24 cellular contexts compared by ENCODE assay signal in genomic region chr7:81112731-81113130, GRCh38.
"Had no signal": no experiment of that assay in that cellular context is flagged by ENCODE, and none has a peak within 500 bp of the region (broad histone marks: within the 10 kb centered on the region; RNA-seq: fewer than 3 reads in every experiment).

No MANE protein-coding gene starts in this region.

- H3K36me3 Mint-ChIP-seq: activated naive CD8-positive, alpha-beta T cell treated with anti-CD3 and anti-CD28 coated beads, Interleukin-2, amount 10 ng/mL, durations not matched to agents 7 days and 5 days; WTC11 had no signal

- H3K4me3 Mint-ChIP-seq: activated CD8-positive, alpha-beta T cell treated with anti-CD3 and anti-CD28 coated beads, Interleukin-2, amount 10 ng/mL, durations not matched to agents 7 days and 5 days; activated naive CD8-positive, alpha-beta T cell treated with anti-CD3 and anti-CD28 coated beads, Interleukin-2, amount 10 ng/mL, durations not matched to agents 7 days and 5 days; T-helper 17 cell; WTC11 had no signal

- H3K4me3 ChIP-seq: adrenal gland, breast epithelium, Peyer's patch had no signal

- H3K27me3 Mint-ChIP-seq: activated naive CD8-positive, alpha-beta T cell treated with anti-CD3 and anti-CD28 coated beads, Interleukin-2, amount 10 ng/mL, durations not matched to agents 7 days and 5 days; T-helper 17 cell had no signal

- H3K9me3 ChIP-seq: adrenal gland, breast epithelium, Peyer's patch had no signal

- H3K4me1 Mint-ChIP-seq: T-helper 17 cell had no signal

- H3K27ac Mint-ChIP-seq: activated CD8-positive, alpha-beta T cell treated with anti-CD3 and anti-CD28 coated beads, Interleukin-2, amount 10 ng/mL, durations not matched to agents 7 days and 5 days; activated naive CD8-positive, alpha-beta T cell treated with anti-CD3 and anti-CD28 coated beads, Interleukin-2, amount 10 ng/mL, durations not matched to agents 7 days and 5 days; T-helper 17 cell; WTC11 had no signal

- H3K9me3 Mint-ChIP-seq: activated naive CD8-positive, alpha-beta T cell treated with anti-CD3 and anti-CD28 coated beads, Interleukin-2, amount 10 ng/mL, durations not matched to agents 7 days and 5 days; WTC11 had no signal

- H3K27me3 ChIP-seq: adrenal gland, breast epithelium, Peyer's patch had no signal

- DNase-seq: activated CD4-positive, alpha-beta T cell treated with anti-CD3 and anti-CD28 coated beads for 48 hours; activated CD4-positive, alpha-beta T cell treated with anti-CD3 and anti-CD28 coated beads, Interleukin-2, amount 50 U/mL, for 4 hours; activated CD4-positive, CD25-positive, alpha-beta regulatory T cell treated with anti-CD3 and anti-CD28 coated beads, Interleukin-2, amount 50 U/mL, for 72 hours; activated CD8-positive, alpha-beta memory T cell treated with anti-CD3 and anti-CD28 coated beads, Interleukin-2, amount 50 U/mL, for 48 hours; activated CD8-positive, alpha-beta T cell treated with anti-CD3 and anti-CD28 coated beads, Interleukin-2, amount 10 ng/mL, durations not matched to agents 7 days and 5 days; activated naive CD4-positive, alpha-beta T cell treated with anti-CD3 and anti-CD28 coated beads, Interleukin-2, amount 50 U/mL, for 16 hours; activated naive CD8-positive, alpha-beta T cell treated with anti-CD3 and anti-CD28 coated beads, Interleukin-2, amount 10 ng/mL, durations not matched to agents 7 days and 5 days; activated T-cell treated with anti-CD3 and anti-CD28 coated beads, Interleukin-2, amount 50 U/mL, for 1 hour; adrenal gland; anterior cingulate cortex; caudate nucleus; KG1; NCI-H1048; NCI-H1930; NCI-H2107; NCI-H345; NCI-H510A treated with DMSO at 0.1 percent for 48 hours; NK-92 treated with Interleukin-12 subunit alpha and Interleukin-12 subunit beta, amount 100 ng/mL, for 24 hours; OCI-M1; Peyer's patch; T-helper 17 cell; T-helper 9 cell had no signal

- H3K27ac ChIP-seq: adrenal gland, breast epithelium, Peyer's patch had no signal

- H3K4me1 ChIP-seq: adrenal gland, breast epithelium, Peyer's patch had no signal

- H3K36me3 ChIP-seq: adrenal gland, breast epithelium, Peyer's patch had no signal
